In genomic region chr5:43106290-43106638, GRCh38 we compare ENCODE assay signal across 2 cellular contexts.
TF ChIP-seq lines count a peak whose summit lies in the region.

No MANE protein-coding gene starts in this region.

TF ChIP-seq in SK-N-SH, 30 proteins besides CTCF, POLR2A, EP300 and RAD21 (continued from another document):
- TF ChIP-seq REST (IDR thresholded peaks at IDR 0.05; ENCODE audit: low read depth, low read length), result no peak
TF ChIP-seq in SK-N-SH: peak in this region for 0.

TF ChIP-seq in SK-N-SH treated with all-trans-retinoic acid at 6 μM for 48 hours, 23 proteins besides CTCF, POLR2A, EP300 and RAD21 (continued from another document):
- TF ChIP-seq ZC3H10 (CRISPR knock-in tag; IDR thresholded peaks at IDR 0.05) (no peak), RARB (CRISPR knock-in tag; IDR thresholded peaks at IDR 0.05) (no peak), CREB5 (CRISPR knock-in tag; IDR thresholded peaks at IDR 0.05; ENCODE audit: low read depth) (no peak), ISL1 (CRISPR knock-in tag; IDR thresholded peaks at IDR 0.05) (no peak), ZNF8 (CRISPR knock-in tag; IDR thresholded peaks at IDR 0.05) (no peak), TCF4 (CRISPR knock-in tag; IDR thresholded peaks at IDR 0.05; ENCODE audit: borderline replicate concordance) (no peak), SNAI2 (CRISPR knock-in tag; IDR thresholded peaks at IDR 0.05) (no peak), OSR1 (CRISPR knock-in tag; IDR thresholded peaks at IDR 0.05) (no peak), BACH2 (CRISPR knock-in tag; IDR thresholded peaks at IDR 0.05; ENCODE audit: borderline replicate concordance) (no peak)
